ENCODE assay signal across 17 cellular contexts in the genomic region with DNA sequence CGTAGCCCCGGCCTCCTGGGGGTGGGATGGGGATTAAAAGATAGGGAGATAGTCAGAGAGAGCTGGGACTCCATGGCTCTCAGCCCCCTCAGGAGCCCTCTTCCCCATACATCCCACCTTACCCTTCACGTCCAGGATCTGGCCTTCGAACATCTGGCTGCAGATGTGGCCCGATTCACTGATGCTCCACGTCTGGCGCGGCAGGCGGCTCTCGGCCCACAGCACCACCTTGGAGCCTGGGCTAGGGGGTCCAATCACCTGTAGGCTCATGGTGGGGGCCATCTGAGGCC. TPM values are rescaled to one million over a fixed set of nuclear protein-coding genes. Genes with fewer than 3 reads are reported as not detected.
A peak's percentile ranks its signal among the peaks of the same experiment; 100 is the strongest.
DNase-seq lines count a peak whose midpoint lies in the region; ATAC-seq, FAIRE-seq and TF ChIP-seq lines count a peak whose summit lies in the region.
"Had no signal": no experiment of that assay in that cellular context is flagged by ENCODE, and none has a peak within 500 bp of the region (broad histone marks: within the 10 kb centered on the region; RNA-seq: fewer than 3 reads in every experiment).

No MANE protein-coding gene starts in this region.

- POLR2A ChIA-PET in CD8-positive, alpha-beta memory T cell (lab: Charles Lee) = interaction anchor here (0.5 to 10.4 kb wide), 7 partner anchors 8 to 95 kb away, joined by 4 to 287 read pairs (median 6); partner anchors contain the start of genes CEP85 and SH3BGRL3
- POLR2A ChIA-PET in RWPE1 (lab: Yijun Ruan, JAX; ENCODE audit: low non-redundant PET) = no interaction called here

- no peak overlapping the region for H3K4me3 ChIP-seq in BLaER1
- no peak overlapping the region for H3K4me3 ChIP-seq in CD8-positive, alpha-beta memory T cell (ENCODE audit: low read length)
- no peak overlapping the region for H3K4me3 ChIP-seq in kidney (ENCODE audit: low read length in 2 of 2)
- H3K4me3 ChIP-seq: esophagus squamous epithelium, gastroesophageal sphincter, neural progenitor cell, smooth muscle cell, thyroid gland had no signal

- peaks cover 15 to 71% (median 15%) of the 10 kb centered on the region in 3 donors for H3K36me3 Mint-ChIP-seq in CD8-positive, alpha-beta memory T cell

- intact Hi-C loops in kidney (cut with DNase I) (loop anchor here (5.0 kb wide), 1 partner anchor 50 kb away; no protein-coding TSS in a partner anchor), posterior vena cava (cut with DNase I) (loop anchor here (2.0 to 10.0 kb wide), 5 partner anchors 35 to 217 kb away; partner anchors contain the start of genes C1orf232 (in 1 of the 2) and ZNF593 (in 1 of the 2))

- TF ChIP-seq CTCF in RWPE1 (conservative IDR thresholded peaks at IDR 0.05; ENCODE audit: low read depth) (no peak), kidney (IDR thresholded peaks at IDR 0.05; ENCODE audit: borderline replicate concordance, extremely low read depth, insufficient read depth) (no peak)

- CTCF ChIA-PET in CD8-positive, alpha-beta memory T cell (lab: Charles Lee) = interaction anchor here (0.6 to 32.6 kb wide), 30 partner anchors 9 to 178 kb away, joined by 3 to 840 read pairs (median 7); partner anchors contain the start of genes C1orf232, CEP85, SH3BGRL3 and UBXN11
- CTCF ChIA-PET in RWPE1 (lab: Yijun Ruan, JAX) = interaction anchor here (0.6 to 1.4 kb wide), 30 partner anchors 8 to 1328 kb away, joined by 3 to 9 read pairs (median 4); partner anchors contain the start of genes CEP85, PDIK1L, UBXN11 and ZNF593

- H3K9me3 Mint-ChIP-seq in CD8-positive, alpha-beta memory T cell = no peaks in the 10 kb centered on the region
- H3K9me3 Mint-ChIP-seq: activated B cell treated with CpG ODN at 0.5 μM for 24 hours, neural progenitor cell had no signal

- peaks cover 0 to 2% of the 10 kb centered on the region in 2 donors for H3K27me3 Mint-ChIP-seq in CD8-positive, alpha-beta memory T cell
- H3K27me3 Mint-ChIP-seq: activated B cell treated with CpG ODN at 0.5 μM for 24 hours had no signal

- H3K27me3 ChIP-seq in BLaER1 = peaks cover 17% of the 10 kb centered on the region; the same call in 1 of the 2 replicates
- no peaks in the 10 kb centered on the region for H3K27me3 ChIP-seq in CD8-positive, alpha-beta memory T cell (ENCODE audit: insufficient read depth, low read length, poor library complexity, severe bottlenecking)
- H3K27me3 ChIP-seq: brain microvascular endothelial cell, neural progenitor cell, thyroid gland had no signal

- DNase-seq in CD8-positive, alpha-beta memory T cell = no peak
- no peak for DNase-seq in RWPE1 (ENCODE audit: low spot score)
- peak; percentile 61 for DNase-seq in kidney
- DNase-seq in frontal cortex (ENCODE audit: low spot score in 2 of 2) = no peak
- no peak for DNase-seq in posterior vena cava (ENCODE audit: low spot score)
- DNase-seq in SIG-M5 (lab: John Stamatoyannopoulos, UW) = no peak

- peak overlapping the region in 3 of 7 donors; percentile 16 to 44 (median 29) for H3K4me3 Mint-ChIP-seq in CD8-positive, alpha-beta memory T cell
- H3K4me3 Mint-ChIP-seq: neural progenitor cell had no signal

- peaks cover 50% of the 10 kb centered on the region for H3K4me1 ChIP-seq in BLaER1
- H3K4me1 ChIP-seq in CD8-positive, alpha-beta memory T cell (ENCODE audit: insufficient read depth, low read length) = peaks cover 41% of the 10 kb centered on the region
- peaks cover 3% of the 10 kb centered on the region in 2 donors for H3K4me1 ChIP-seq in kidney (ENCODE audit: control insufficient read depth in 1 of 2, insufficient read depth in 1 of 2, low read depth in 1 of 2, low read length in 2 of 2)

- no peak for ATAC-seq in HG03342 (IDR thresholded peaks at IDR 0.05; ENCODE audit: unreplicated experiment)

- H3K4me2 ChIP-seq in BLaER1 = no peak overlapping the region; the same call in 1 of the 2 replicates
- H3K4me2 ChIP-seq: smooth muscle cell had no signal

- H3K9me3 ChIP-seq in BLaER1 (no peaks in the 10 kb centered on the region), kidney (ENCODE audit: control insufficient read depth in 1 of 2, low read length in 2 of 2) (no peaks in the 10 kb centered on the region)
- no peaks in the 10 kb centered on the region for H3K9me3 ChIP-seq in CD8-positive, alpha-beta memory T cell (ENCODE audit: low read length)
- H3K9me3 ChIP-seq: esophagus squamous epithelium, gastroesophageal sphincter, thyroid gland had no signal

- H3K27ac Mint-ChIP-seq in CD8-positive, alpha-beta memory T cell = peak overlapping the region in 6 of 8 donors; percentile 34 to 99 (median 58)

- H4K20me1 ChIP-seq in BLaER1 = no peaks in the 10 kb centered on the region

- H3K27ac ChIP-seq in BLaER1 (peak overlapping the region; percentile 64), RWPE1 (peak overlapping the region; percentile 26), kidney (ENCODE audit: low read depth in 2 of 2, low read length in 2 of 2) (no peak overlapping the region)
- no peak overlapping the region for H3K27ac ChIP-seq in CD8-positive, alpha-beta memory T cell (ENCODE audit: low read depth, low read length)
- H3K27ac ChIP-seq: brain microvascular endothelial cell, neural progenitor cell, thyroid gland had no signal

- H3K9ac ChIP-seq in BLaER1 (0 out of 2 replicates have a peak overlapping the region, but pooled peaks have one; percentile 54), kidney (ENCODE audit: low read length in 2 of 2) (no peak overlapping the region)
- H3K9ac ChIP-seq: neural progenitor cell had no signal

- peaks cover 43 to 58% (median 48%) of the 10 kb centered on the region in 3 donors for H3K4me1 Mint-ChIP-seq in CD8-positive, alpha-beta memory T cell

- H3K36me3 ChIP-seq in BLaER1 (no peaks in the 10 kb centered on the region), kidney (ENCODE audit: control insufficient read depth in 1 of 2, insufficient read depth in 2 of 2, low read length in 2 of 2) (no peaks in the 10 kb centered on the region)
- H3K36me3 ChIP-seq in CD8-positive, alpha-beta memory T cell (ENCODE audit: insufficient read depth, low read length) = peaks cover 44% of the 10 kb centered on the region
- H3K36me3 ChIP-seq: brain microvascular endothelial cell, gastroesophageal sphincter, neural progenitor cell, thyroid gland had no signal

- FAIRE-seq in kidney (lab: Jason Lieb, UNC) = no peak
- FAIRE-seq in frontal cortex (lab: Jason Lieb, UNC) = no peak
- FAIRE-seq: islet of Langerhans had no signal

RNA-seq across cellular contexts. Expression of gene CD52, which starts 4.2 kb away (rescaled TPM):
- total RNA-seq in CD8-positive, alpha-beta memory T cell = 100 to 1,000 TPM; 355 to 388 TPM
- 7,622 TPM for polyA plus RNA-seq in CD8-positive, alpha-beta memory T cell
- total RNA-seq in kidney (30.8 TPM), frontal cortex (not detected), posterior vena cava (10 to 100 TPM in 1 of 2 donors, 1 to 10 TPM in 1; 7.0 to 16.1 TPM)
- polyA plus RNA-seq in kidney (ENCODE audit: insufficient read depth, low read depth, low replicate concordance) = 13.2 TPM
- total RNA-seq: smooth muscle cell had no signal

RNA-seq across cellular contexts. Expression of gene UBXN11, which starts 15.6 kb away (rescaled TPM):
- 10 to 100 TPM; 35.2 to 35.8 TPM for total RNA-seq in CD8-positive, alpha-beta memory T cell
- 14.3 TPM for polyA plus RNA-seq in CD8-positive, alpha-beta memory T cell
- 55.0 TPM for total RNA-seq in kidney
- polyA plus RNA-seq in kidney (ENCODE audit: insufficient read depth, low read depth, low replicate concordance) = 30.2 TPM
- 4.1 TPM for total RNA-seq in frontal cortex
- total RNA-seq in posterior vena cava = 10 to 100 TPM; 12.2 to 17.1 TPM

RNA-seq across cellular contexts. Expression of gene CRYBG2, which starts 31.9 kb away (rescaled TPM):
- 1 to 10 TPM in 1 of 2 experiments, under 1 TPM in 1; 0.85 to 1.3 TPM for total RNA-seq in CD8-positive, alpha-beta memory T cell
- polyA plus RNA-seq in CD8-positive, alpha-beta memory T cell = 1.9 TPM
- total RNA-seq in kidney = 2.2 TPM
- polyA plus RNA-seq in kidney (ENCODE audit: insufficient read depth, low read depth, low replicate concordance) = not detected
- 0.41 TPM for total RNA-seq in frontal cortex
- under 1 TPM in 1 of 2 donors, not detected in 1; 0.52 TPM for total RNA-seq in posterior vena cava
- total RNA-seq: thyroid gland had no signal

RNA-seq across cellular contexts. Expression of gene SH3BGRL3, which starts 42.1 kb away (rescaled TPM):
- total RNA-seq in CD8-positive, alpha-beta memory T cell = 100 to 1,000 TPM; 447 to 472 TPM
- 1,786 TPM for polyA plus RNA-seq in CD8-positive, alpha-beta memory T cell
- total RNA-seq in kidney = 140 TPM
- polyA plus RNA-seq in kidney (ENCODE audit: insufficient read depth, low read depth, low replicate concordance) = 180 TPM
- total RNA-seq in frontal cortex = 11.8 TPM
- 100 to 1,000 TPM; 163 to 190 TPM for total RNA-seq in posterior vena cava

RNA-seq across cellular contexts. Expression of gene ZNF683, which starts 50.6 kb away (rescaled TPM):
- 1 to 10 TPM; 2.4 to 2.7 TPM for total RNA-seq in CD8-positive, alpha-beta memory T cell
- polyA plus RNA-seq in CD8-positive, alpha-beta memory T cell = 205 TPM
- total RNA-seq in kidney (0.25 TPM), frontal cortex (not detected), posterior vena cava (not detected)
- not detected for polyA plus RNA-seq in kidney (ENCODE audit: insufficient read depth, low read depth, low replicate concordance)
- total RNA-seq: activated B cell treated with CpG ODN at 0.5 μM for 24 hours, H1, smooth muscle cell had no signal
- polyA plus RNA-seq: H1, smooth muscle cell had no signal

Comparison
In these comparisons a context has a peak if more than half of its experiments do, and no peak if none do; other contexts are left out.
1. H3K27ac ChIP-seq: peak in BLaER1 (single experiment) and RWPE1 (single experiment); none in CD8-positive, alpha-beta memory T cell (single experiment) and kidney (0 of 2).
2. RNA of gene CD52, which starts 4.2 kb away (total RNA-seq): 355 to 388 TPM in CD8-positive, alpha-beta memory T cell; 30.8 TPM in kidney (single experiment), 7.0 to 16.1 TPM in posterior vena cava and not detected in frontal cortex (single experiment); every median in the first group is over 10 times any median in the second.